21 cellular contexts compared by ENCODE assay signal in the genomic region with DNA sequence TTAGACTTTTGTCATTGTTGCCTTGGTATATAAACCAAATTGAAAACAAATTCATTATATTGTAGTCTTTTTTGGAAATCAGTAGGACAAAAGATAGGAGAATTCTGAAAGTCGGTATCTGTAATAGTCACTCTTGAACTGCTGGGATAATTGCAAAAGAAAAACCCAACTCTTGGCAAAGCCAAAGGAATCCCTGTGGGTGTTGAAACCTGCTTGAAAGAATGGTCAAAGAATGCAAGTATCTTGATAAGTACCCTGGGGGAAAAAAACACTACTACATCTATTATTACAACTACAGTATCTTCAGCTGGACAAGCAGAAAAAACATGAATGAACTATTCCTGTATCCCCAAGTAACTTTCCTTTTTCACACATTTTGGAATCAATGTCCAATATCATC. TPM values are rescaled to one million over a fixed set of nuclear protein-coding genes. Genes with fewer than 3 reads are reported as not detected.
DNase-seq lines count a peak whose midpoint lies in the region; ATAC-seq and TF ChIP-seq lines count a peak whose summit lies in the region.
"Had no signal": no experiment of that assay in that cellular context is flagged by ENCODE, and none has a peak within 500 bp of the region (broad histone marks: within the 10 kb centered on the region; RNA-seq: fewer than 3 reads in every experiment).

No MANE protein-coding gene starts in this region.

- no peak overlapping the region for H3K27ac ChIP-seq in CD4-positive, alpha-beta T cell (ENCODE audit: low read depth, low read length)
- H3K27ac ChIP-seq in right cardiac atrium (ENCODE audit: low read length), result no peak overlapping the region
- H3K27ac ChIP-seq: 22Rv1, A549, BLaER1 had no signal

- no peak for TF ChIP-seq CTCF in fibroblast of pulmonary artery (IDR thresholded peaks at IDR 0.05; ENCODE audit: low read length, missing control alignments)
- TF ChIP-seq CTCF in CD4-positive, alpha-beta T cell (IDR thresholded peaks at IDR 0.05), result no peak

- no peaks in the 10 kb centered on the region for H3K9me3 Mint-ChIP-seq in CD4-positive, alpha-beta T cell
- H3K9me3 Mint-ChIP-seq: CD8-positive, alpha-beta T cell had no signal

- H3K4me1 ChIP-seq in adipocyte (ENCODE audit: control insufficient read depth, insufficient read depth, low read length), result no peaks in the 10 kb centered on the region
- no peaks in the 10 kb centered on the region for H3K4me1 ChIP-seq in right cardiac atrium (ENCODE audit: control insufficient read depth, insufficient read depth, low read length)
- H3K4me1 ChIP-seq: A549, BLaER1 had no signal

- H3K27ac Mint-ChIP-seq in CD4-positive, alpha-beta T cell, result no peak overlapping the region
- H3K27ac Mint-ChIP-seq: CD14-positive monocyte; CD8-positive, alpha-beta T cell; HFFc6 had no signal

- H3K36me3 Mint-ChIP-seq in CD4-positive, alpha-beta T cell (ENCODE audit: low read depth), result no peaks in the 10 kb centered on the region
- H3K36me3 Mint-ChIP-seq: CD14-positive monocyte; CD8-positive, alpha-beta T cell had no signal

- intact Hi-C loops in CD4-positive, alpha-beta T cell (cut with DNase I, micrococcal nuclease), result no loop called here
- intact Hi-C loops in right cardiac atrium (cut with DNase I), result no loop called here

- H3K36me3 ChIP-seq in adipocyte (ENCODE audit: control insufficient read depth, insufficient read depth, low read length, severe bottlenecking), result no peaks in the 10 kb centered on the region
- H3K36me3 ChIP-seq: BLaER1 had no signal

- H3K9me3 ChIP-seq in adipocyte (ENCODE audit: control insufficient read depth, low read length) (peaks cover 3% of the 10 kb centered on the region), right cardiac atrium (ENCODE audit: control insufficient read depth, low read length) (no peaks in the 10 kb centered on the region)
- H3K9me3 ChIP-seq in CD4-positive, alpha-beta T cell (ENCODE audit: control insufficient read depth, low read length), result no peaks in the 10 kb centered on the region
- H3K9me3 ChIP-seq: A549, BLaER1 had no signal

- peaks cover 23% of the 10 kb centered on the region for H3K27me3 Mint-ChIP-seq in CD4-positive, alpha-beta T cell

- POLR2A ChIA-PET in CD4-positive, alpha-beta T cell (lab: Charles Lee), result no interaction called here

- ATAC-seq in CD4-positive, alpha-beta T cell (ENCODE audit: poor library complexity), result no peak
- no peak for ATAC-seq in right cardiac atrium
- ATAC-seq in HG03432 (IDR thresholded peaks at IDR 0.05; ENCODE audit: unreplicated experiment), result no peak
- ATAC-seq: A549; CD8-positive, alpha-beta T cell; HCT116; HepG2 had no signal

- H3K4me3 Mint-ChIP-seq in CD4-positive, alpha-beta T cell, result no peak overlapping the region
- H3K4me3 Mint-ChIP-seq: CD14-positive monocyte; CD8-positive, alpha-beta T cell; HFFc6 had no signal

- no peak overlapping the region for H3K9ac ChIP-seq in adipocyte (ENCODE audit: low read length)
- H3K9ac ChIP-seq: BLaER1 had no signal

- CTCF ChIA-PET in CD4-positive, alpha-beta T cell (lab: Charles Lee), result no interaction called here

- 77% methylated on average over 1 of the region's 1 CpG for WGBS in right cardiac atrium

- H3K4me3 ChIP-seq in adipocyte (ENCODE audit: low read length) (no peak overlapping the region), fibroblast of pulmonary artery (replicated peaks; ENCODE audit: low read depth, low read length) (no peak overlapping the region), right cardiac atrium (ENCODE audit: low read length) (no peak overlapping the region)
- H3K4me3 ChIP-seq: A549, BLaER1 had no signal

- H3K27me3 ChIP-seq in adipocyte (replicated peaks; ENCODE audit: control insufficient read depth, insufficient read depth, low read length) (peaks cover 6% of the 10 kb centered on the region), right cardiac atrium (ENCODE audit: control insufficient read depth, insufficient read depth) (no peaks in the 10 kb centered on the region)
- peaks cover 18% of the 10 kb centered on the region for H3K27me3 ChIP-seq in CD4-positive, alpha-beta T cell (ENCODE audit: control insufficient read depth, insufficient read depth, low read length)
- H3K27me3 ChIP-seq: BLaER1 had no signal

- DNase-seq in NCI-H345 (lab: John Stamatoyannopoulos, UW), result peak; percentile 7
- DNase-seq in NCI-H345 treated with DMSO at 0.1 percent for 48 hours (lab: John Stamatoyannopoulos, UW; ENCODE audit: unreplicated experiment), result no peak
- DNase-seq in adipocyte (ENCODE audit: low read depth), result peak; percentile 7
- DNase-seq in fibroblast of pulmonary artery (ENCODE audit: low read depth), result peak; percentile 4
- no peak for DNase-seq in CD4-positive, alpha-beta T cell
- DNase-seq in right cardiac atrium, result no peak
- DNase-seq: Calu3; CD8-positive, alpha-beta T cell; DMS79 treated with DMSO at 0.1 percent for 48 hours; GF-D8; GOT3; H7; HFFc6 had no signal

- no peaks in the 10 kb centered on the region for H3K4me1 Mint-ChIP-seq in CD4-positive, alpha-beta T cell (ENCODE audit: low read depth)
- H3K4me1 Mint-ChIP-seq: CD14-positive monocyte had no signal

RNA-seq across cellular contexts. Expression of gene FAM237A, which starts 7.3 kb away (rescaled TPM):
- not detected for total RNA-seq in CD4-positive, alpha-beta T cell
- 1 to 10 TPM in 1 of 4 donors, under 1 TPM in 1, not detected in 2; 0.60 to 3.7 TPM for total RNA-seq in right cardiac atrium
- polyA plus RNA-seq in right cardiac atrium, result not detected
- total RNA-seq: Calu3; CD8-positive, alpha-beta T cell; H7; HepG2; HFFc6 had no signal
- polyA plus RNA-seq: A549, AG04450, CD14-positive monocyte, HepG2 had no signal

Comparison
In these comparisons a context has a peak if more than half of its experiments do, and no peak if none do; other contexts are left out.
1. DNase-seq: peak in NCI-H345 (single experiment), adipocyte (single experiment) and fibroblast of pulmonary artery (single experiment); none in NCI-H345 treated with DMSO at 0.1 percent for 48 hours (single experiment), CD4-positive, alpha-beta T cell (0 of 10) and right cardiac atrium (0 of 3).